9 cellular contexts compared by ENCODE assay signal in genomic region chr3:69090021-69090420, GRCh38. TPM values are rescaled to one million over a fixed set of nuclear protein-coding genes. Genes with fewer than 3 reads are reported as not detected.
DNase-seq lines count a peak whose midpoint lies in the region; ATAC-seq, FAIRE-seq and TF ChIP-seq lines count a peak whose summit lies in the region.
"Had no signal": no experiment of that assay in that cellular context is flagged by ENCODE, and none has a peak within 500 bp of the region (broad histone marks: within the 10 kb centered on the region; RNA-seq: fewer than 3 reads in every experiment).

No MANE protein-coding gene starts in this region.

- DNase-seq in H54 (ENCODE audit: insufficient read length, low spot score) (no peak), foreskin keratinocyte (peak; percentile 79 to 88), HepG2 (ENCODE audit: low spot score) (no peak), cortex of kidney (lab: John Stamatoyannopoulos, UW) (no peak)
- no peak for DNase-seq in stimulated activated naive CD8-positive, alpha-beta T cell treated with anti-CD3 and anti-CD28 coated beads, Interleukin-15, amount 100 ng/mL, for 72 hours
- DNase-seq: hypothalamus had no signal

- H3K27ac Mint-ChIP-seq in activated naive CD8-positive, alpha-beta T cell: peak overlapping the region; percentile 86
- peak overlapping the region; percentile 12 to 38 for H3K27ac Mint-ChIP-seq in stimulated activated naive CD8-positive, alpha-beta T cell treated with anti-CD3 and anti-CD28 coated beads, Interleukin-15, amount 100 ng/mL, for 72 hours

- no peaks in the 10 kb centered on the region for H3K9me3 ChIP-seq in HepG2 (ENCODE audit: low read length)

- no peaks in the 10 kb centered on the region for H3K36me3 Mint-ChIP-seq in activated naive CD8-positive, alpha-beta T cell

- H3K4me1 ChIP-seq in foreskin keratinocyte (peaks cover 53% of the 10 kb centered on the region), HepG2 (ENCODE audit: insufficient read depth, low read length) (peaks cover 20% of the 10 kb centered on the region)

- H3K4me2 ChIP-seq in HepG2 (ENCODE audit: low read depth, low read length): no peak overlapping the region

- H3K27me3 Mint-ChIP-seq in activated naive CD8-positive, alpha-beta T cell: no peaks in the 10 kb centered on the region
- no peaks in the 10 kb centered on the region for H3K27me3 Mint-ChIP-seq in stimulated activated naive CD8-positive, alpha-beta T cell treated with anti-CD3 and anti-CD28 coated beads, Interleukin-15, amount 100 ng/mL, for 72 hours

- no peak overlapping the region for H3K4me3 ChIP-seq in HepG2 (replicated peaks in 1 of 3; ENCODE audit: insufficient read depth in 1 of 3, low read depth in 2 of 3, low read length in 3 of 3)

- H4K20me1 ChIP-seq in HepG2 (ENCODE audit: insufficient read depth, low read length): no peaks in the 10 kb centered on the region

- POLR2A ChIA-PET in HepG2 (lab: Yijun Ruan, JAX): no interaction called here

- peak; percentile 52 for ATAC-seq in foreskin keratinocyte
- no peak for ATAC-seq in stimulated activated naive CD8-positive, alpha-beta T cell treated with anti-CD3 and anti-CD28 coated beads, Interleukin-15, amount 100 ng/mL, for 72 hours
- no peak for ATAC-seq in HepG2
- ATAC-seq in HG02973 (IDR thresholded peaks at IDR 0.05; ENCODE audit: unreplicated experiment): no peak

- TF ChIP-seq EP300 in HepG2 (IDR thresholded peaks at IDR 0.05; ENCODE audit: low read depth in 2 of 2, low read length in 2 of 2): no peak
- TF ChIP-seq EP300 in HepG2 (CRISPR knock-in tag; IDR thresholded peaks at IDR 0.05; ENCODE audit: borderline replicate concordance): no peak

- in situ Hi-C loops in HepG2 (cut with HindIII; ENCODE audit: extremely low pct_ligation_motif_present, low pct_unique_long_range_greater_than_20kb): no loop called here

- no peak overlapping the region for H3K27ac ChIP-seq in foreskin keratinocyte
- no peak overlapping the region for H3K27ac ChIP-seq in HepG2 (ENCODE audit: extremely low read length, insufficient read depth, low read length)

- H3K4me3 Mint-ChIP-seq in activated naive CD8-positive, alpha-beta T cell: peak overlapping the region; percentile 66
- H3K4me3 Mint-ChIP-seq in stimulated activated naive CD8-positive, alpha-beta T cell treated with anti-CD3 and anti-CD28 coated beads, Interleukin-15, amount 100 ng/mL, for 72 hours: peak overlapping the region; percentile 55 to 90

- no TSS peak for BruUV-seq in HepG2 (replicated peaks; lab: Mats Ljungman, UMichigan)

- no peak overlapping the region for H3K9ac ChIP-seq in HepG2 (ENCODE audit: insufficient read depth, low read depth, low read length)

- H3K9me3 Mint-ChIP-seq in activated naive CD8-positive, alpha-beta T cell (ENCODE audit: low read depth): no peaks in the 10 kb centered on the region
- no peaks in the 10 kb centered on the region for H3K9me3 Mint-ChIP-seq in stimulated activated naive CD8-positive, alpha-beta T cell treated with anti-CD3 and anti-CD28 coated beads, Interleukin-15, amount 100 ng/mL, for 72 hours

- TF ChIP-seq RAD21 in HepG2 (CRISPR knock-in tag; IDR thresholded peaks at IDR 0.05): no peak

- H2AFZ ChIP-seq in HepG2 (ENCODE audit: low read length): no peak overlapping the region

- no peak for TF ChIP-seq CTCF in foreskin keratinocyte (conservative IDR thresholded peaks at IDR 0.05)
- TF ChIP-seq CTCF in HepG2 (CRISPR knock-in tag; IDR thresholded peaks at IDR 0.05): no peak

- H3K36me3 ChIP-seq in HepG2 (replicated peaks in 1 of 2; ENCODE audit: control insufficient read depth in 1 of 2, insufficient read depth in 2 of 2, low read length in 2 of 2): no peaks in the 10 kb centered on the region

- WGBS in HepG2 (ENCODE audit: low lambda C conversion rate): 91% methylated on average over 3 of the region's 3 CpGs

- TF ChIP-seq POLR2A in H54 (IDR thresholded peaks at IDR 0.05; ENCODE audit: low read depth, low read length) (no peak), HepG2 (IDR thresholded peaks at IDR 0.05; ENCODE audit: insufficient read depth in 1 of 2, low read depth in 2 of 2, low read length in 2 of 2) (no peak)

- CTCF ChIA-PET in HepG2 (lab: Yijun Ruan, JAX; ENCODE audit: low intra/inter-chr PET ratio, low total read pairs): no interaction called here

- peak; percentile 15 for FAIRE-seq in H54 (lab: Jason Lieb, UNC)
- FAIRE-seq in HepG2 (lab: Jason Lieb, UNC): no peak

- peaks cover 9% of the 10 kb centered on the region for H3K79me2 ChIP-seq in HepG2 (ENCODE audit: insufficient read depth, low read length)

- peaks cover 82% of the 10 kb centered on the region for H3K4me1 Mint-ChIP-seq in activated naive CD8-positive, alpha-beta T cell (ENCODE audit: low read depth)
- peaks cover 72% of the 10 kb centered on the region for H3K4me1 Mint-ChIP-seq in stimulated activated naive CD8-positive, alpha-beta T cell treated with anti-CD3 and anti-CD28 coated beads, Interleukin-15, amount 100 ng/mL, for 72 hours

- no peaks in the 10 kb centered on the region for H3K27me3 ChIP-seq in foreskin keratinocyte
- no peaks in the 10 kb centered on the region; a peak in 1 of 5 replicates for H3K27me3 ChIP-seq in HepG2 (ENCODE audit: control insufficient read depth in 1 of 2, insufficient read depth in 2 of 2, low read length in 2 of 2)

- intact Hi-C loops in HepG2 (cut with micrococcal nuclease; ENCODE audit: unreplicated experiment): no loop called here

RNA-seq across cellular contexts. Expression of gene ARL6IP5, which starts 5.3 kb away (rescaled TPM):
- 50.4 and 69.2 TPM in 2 replicates for total RNA-seq in foreskin keratinocyte
- 40.9 and 52.1 TPM in 2 replicates for polyA plus RNA-seq in foreskin keratinocyte
- 19.6 and 29.6 TPM in 2 replicates for total RNA-seq in HepG2 (2016; rRNA removed; fragmentation: Illumina TruSeq; extraction: Trizol)
- total RNA-seq in HepG2 (2016; cell fraction: cytosol; rRNA removed; fragmentation: Illumina TruSeq; extraction: Trizol; ENCODE audit: low read depth): 3.6 and 4.9 TPM in 2 replicates
- 18.9 and 31.3 TPM in 2 replicates for total RNA-seq in HepG2 (2016; cell fraction: insoluble cytoplasmic fraction; rRNA removed; fragmentation: Illumina TruSeq; extraction: Trizol)
- 8.4 and 10.4 TPM in 2 replicates for total RNA-seq in HepG2 (2016; cell fraction: membrane; rRNA removed; fragmentation: Illumina TruSeq; extraction: Trizol)
- total RNA-seq in HepG2 (2016; cell fraction: nucleus; rRNA removed; fragmentation: Illumina TruSeq; extraction: Trizol): 29.7 and 31.9 TPM in 2 replicates
- polyA plus RNA-seq in HepG2 (2011; rRNA removed): 18.2 and 23.7 TPM in 2 replicates
- polyA plus RNA-seq in HepG2 (2011; cell fraction: cytosol; rRNA removed): 19.8 and 24.3 TPM in 2 replicates
- 5.3 and 5.8 TPM in 2 replicates for polyA plus RNA-seq in HepG2 (2011; cell fraction: nucleus; rRNA removed)
- polyA plus RNA-seq in HepG2 (2012): 20.4 and 23.4 TPM in 2 replicates
- 4.6 and 4.8 TPM in 2 replicates for polyA plus RNA-seq in HepG2 (2016; cell fraction: cytosol; fragmentation: Illumina TruSeq; extraction: Trizol; ENCODE audit: low read depth)
- polyA plus RNA-seq in HepG2 (2016; cell fraction: insoluble cytoplasmic fraction; fragmentation: Illumina TruSeq; extraction: Trizol; ENCODE audit: low read depth): 24.7 and 26.0 TPM in 2 replicates
- 8.4 and 8.6 TPM in 2 replicates for polyA plus RNA-seq in HepG2 (2016; cell fraction: membrane; fragmentation: Illumina TruSeq; extraction: Trizol; ENCODE audit: low read depth)
- polyA plus RNA-seq in HepG2 (2016; cell fraction: nucleus; fragmentation: Illumina TruSeq; extraction: Trizol; ENCODE audit: insufficient read depth, low read depth): 49.7 and 53.4 TPM in 2 replicates
- 42.0 and 74.8 TPM in 2 replicates for polyA minus RNA-seq in HepG2 (2011; rRNA and poly(A)+ RNA removed; ENCODE audit: low replicate concordance)
- polyA minus RNA-seq in HepG2 (2011; cell fraction: cytosol; rRNA and poly(A)+ RNA removed): 12.3 and 16.8 TPM in 2 replicates
- polyA minus RNA-seq in HepG2 (2011; cell fraction: nucleus; rRNA and poly(A)+ RNA removed): 6.6 and 8.3 TPM in 2 replicates

RNA-seq across cellular contexts. Expression of gene UBA3, which starts 9.9 kb away (rescaled TPM):
- total RNA-seq in foreskin keratinocyte (62.2 and 68.7 TPM in 2 replicates), HepG2 (2016; rRNA removed; fragmentation: Illumina TruSeq; extraction: Trizol) (49.0 and 62.8 TPM in 2 replicates)
- polyA plus RNA-seq in foreskin keratinocyte (40.9 and 43.7 TPM in 2 replicates), HepG2 (2011; rRNA removed) (34.6 and 40.7 TPM in 2 replicates)
- 4.9 and 6.2 TPM in 2 replicates for total RNA-seq in HepG2 (2016; cell fraction: cytosol; rRNA removed; fragmentation: Illumina TruSeq; extraction: Trizol; ENCODE audit: low read depth)
- 48.7 and 69.6 TPM in 2 replicates for total RNA-seq in HepG2 (2016; cell fraction: insoluble cytoplasmic fraction; rRNA removed; fragmentation: Illumina TruSeq; extraction: Trizol)
- 11.4 and 13.5 TPM in 2 replicates for total RNA-seq in HepG2 (2016; cell fraction: membrane; rRNA removed; fragmentation: Illumina TruSeq; extraction: Trizol)
- 60.4 and 60.5 TPM in 2 replicates for total RNA-seq in HepG2 (2016; cell fraction: nucleus; rRNA removed; fragmentation: Illumina TruSeq; extraction: Trizol)
- polyA plus RNA-seq in HepG2 (2011; cell fraction: cytosol; rRNA removed): 14.1 and 18.7 TPM in 2 replicates
- polyA plus RNA-seq in HepG2 (2011; cell fraction: nucleus; rRNA removed): 57.0 and 57.3 TPM in 2 replicates
- 23.3 and 28.5 TPM in 2 replicates for polyA plus RNA-seq in HepG2 (2012)
- polyA plus RNA-seq in HepG2 (2016; cell fraction: cytosol; fragmentation: Illumina TruSeq; extraction: Trizol; ENCODE audit: low read depth): 2.9 and 3.8 TPM in 2 replicates
- polyA plus RNA-seq in HepG2 (2016; cell fraction: insoluble cytoplasmic fraction; fragmentation: Illumina TruSeq; extraction: Trizol; ENCODE audit: low read depth): 51.8 and 55.2 TPM in 2 replicates
- 7.6 and 8.1 TPM in 2 replicates for polyA plus RNA-seq in HepG2 (2016; cell fraction: membrane; fragmentation: Illumina TruSeq; extraction: Trizol; ENCODE audit: low read depth)
- polyA plus RNA-seq in HepG2 (2016; cell fraction: nucleus; fragmentation: Illumina TruSeq; extraction: Trizol; ENCODE audit: insufficient read depth, low read depth): 87.4 and 95.0 TPM in 2 replicates
- 12.6 and 13.2 TPM in 2 replicates for polyA minus RNA-seq in HepG2 (2011; rRNA and poly(A)+ RNA removed; ENCODE audit: low replicate concordance)
- polyA minus RNA-seq in HepG2 (2011; cell fraction: cytosol; rRNA and poly(A)+ RNA removed): 14.4 and 16.7 TPM in 2 replicates
- polyA minus RNA-seq in HepG2 (2011; cell fraction: nucleus; rRNA and poly(A)+ RNA removed): 87.9 and 89.9 TPM in 2 replicates

RNA-seq across cellular contexts. Expression of gene LMOD3, which starts 32.4 kb away (rescaled TPM):
- total RNA-seq in foreskin keratinocyte: not detected in 2 replicates
- polyA plus RNA-seq in foreskin keratinocyte: not detected in 2 replicates
- total RNA-seq in HepG2 (2016; rRNA removed; fragmentation: Illumina TruSeq; extraction: Trizol): not detected in 2 replicates
- total RNA-seq in HepG2 (2016; cell fraction: cytosol; rRNA removed; fragmentation: Illumina TruSeq; extraction: Trizol; ENCODE audit: low read depth): not detected in 2 replicates
- not detected in 2 replicates for total RNA-seq in HepG2 (2016; cell fraction: insoluble cytoplasmic fraction; rRNA removed; fragmentation: Illumina TruSeq; extraction: Trizol)
- not detected in 2 replicates for total RNA-seq in HepG2 (2016; cell fraction: membrane; rRNA removed; fragmentation: Illumina TruSeq; extraction: Trizol)
- not detected in 2 replicates for total RNA-seq in HepG2 (2016; cell fraction: nucleus; rRNA removed; fragmentation: Illumina TruSeq; extraction: Trizol)
- not detected in 2 replicates for polyA plus RNA-seq in HepG2 (2011; rRNA removed)
- not detected in 2 replicates for polyA plus RNA-seq in HepG2 (2011; cell fraction: cytosol; rRNA removed)
- not detected in 2 replicates for polyA plus RNA-seq in HepG2 (2011; cell fraction: nucleus; rRNA removed)
- polyA plus RNA-seq in HepG2 (2012): not detected in 2 replicates
- polyA plus RNA-seq in HepG2 (2016; cell fraction: cytosol; fragmentation: Illumina TruSeq; extraction: Trizol; ENCODE audit: low read depth): not detected in 2 replicates
- polyA plus RNA-seq in HepG2 (2016; cell fraction: insoluble cytoplasmic fraction; fragmentation: Illumina TruSeq; extraction: Trizol; ENCODE audit: low read depth): not detected in 2 replicates
- polyA plus RNA-seq in HepG2 (2016; cell fraction: membrane; fragmentation: Illumina TruSeq; extraction: Trizol; ENCODE audit: low read depth): not detected in 2 replicates
- polyA plus RNA-seq in HepG2 (2016; cell fraction: nucleus; fragmentation: Illumina TruSeq; extraction: Trizol; ENCODE audit: insufficient read depth, low read depth): not detected in 2 replicates
- not detected in 2 replicates for polyA minus RNA-seq in HepG2 (2011; rRNA and poly(A)+ RNA removed; ENCODE audit: low replicate concordance)
- polyA minus RNA-seq in HepG2 (2011; cell fraction: cytosol; rRNA and poly(A)+ RNA removed): not detected in 2 replicates
- not detected in 2 replicates for polyA minus RNA-seq in HepG2 (2011; cell fraction: nucleus; rRNA and poly(A)+ RNA removed)
- total RNA-seq: T-helper 2 cell treated with Interferon-gamma antibody and Interleukin-4, amounts not matched to agents 100 ng/mL and 5 ng/mL, for 36 hours had no signal

RNA-seq across cellular contexts. Expression of gene TMF1, which starts 37.9 kb away (rescaled TPM):
- total RNA-seq in foreskin keratinocyte (23.6 and 29.2 TPM in 2 replicates), HepG2 (2016; rRNA removed; fragmentation: Illumina TruSeq; extraction: Trizol) (38.4 and 48.1 TPM in 2 replicates)
- polyA plus RNA-seq in foreskin keratinocyte (3.7 and 4.0 TPM in 2 replicates), HepG2 (2011; rRNA removed) (7.0 and 12.1 TPM in 2 replicates)
- total RNA-seq in HepG2 (2016; cell fraction: cytosol; rRNA removed; fragmentation: Illumina TruSeq; extraction: Trizol; ENCODE audit: low read depth): 8.6 and 9.6 TPM in 2 replicates
- 38.3 and 48.8 TPM in 2 replicates for total RNA-seq in HepG2 (2016; cell fraction: insoluble cytoplasmic fraction; rRNA removed; fragmentation: Illumina TruSeq; extraction: Trizol)
- total RNA-seq in HepG2 (2016; cell fraction: membrane; rRNA removed; fragmentation: Illumina TruSeq; extraction: Trizol): 15.4 and 16.8 TPM in 2 replicates
- total RNA-seq in HepG2 (2016; cell fraction: nucleus; rRNA removed; fragmentation: Illumina TruSeq; extraction: Trizol): 43.2 and 48.5 TPM in 2 replicates
- polyA plus RNA-seq in HepG2 (2011; cell fraction: cytosol; rRNA removed): 3.5 and 3.8 TPM in 2 replicates
- 6.1 and 6.9 TPM in 2 replicates for polyA plus RNA-seq in HepG2 (2011; cell fraction: nucleus; rRNA removed)
- polyA plus RNA-seq in HepG2 (2012): 9.9 and 15.6 TPM in 2 replicates
- polyA plus RNA-seq in HepG2 (2016; cell fraction: cytosol; fragmentation: Illumina TruSeq; extraction: Trizol; ENCODE audit: low read depth): 2.4 and 3.3 TPM in 2 replicates
- 22.4 and 23.2 TPM in 2 replicates for polyA plus RNA-seq in HepG2 (2016; cell fraction: insoluble cytoplasmic fraction; fragmentation: Illumina TruSeq; extraction: Trizol; ENCODE audit: low read depth)
- polyA plus RNA-seq in HepG2 (2016; cell fraction: membrane; fragmentation: Illumina TruSeq; extraction: Trizol; ENCODE audit: low read depth): 1.7 and 2.0 TPM in 2 replicates
- polyA plus RNA-seq in HepG2 (2016; cell fraction: nucleus; fragmentation: Illumina TruSeq; extraction: Trizol; ENCODE audit: insufficient read depth, low read depth): 25.2 and 33.0 TPM in 2 replicates
- 12.5 and 21.4 TPM in 2 replicates for polyA minus RNA-seq in HepG2 (2011; rRNA and poly(A)+ RNA removed; ENCODE audit: low replicate concordance)
- 11.4 and 15.9 TPM in 2 replicates for polyA minus RNA-seq in HepG2 (2011; cell fraction: cytosol; rRNA and poly(A)+ RNA removed)
- 31.5 and 46.4 TPM in 2 replicates for polyA minus RNA-seq in HepG2 (2011; cell fraction: nucleus; rRNA and poly(A)+ RNA removed)

Comparison
In these comparisons a context has a peak if more than half of its experiments do, and no peak if none do; other contexts are left out.
1. DNase-seq: peak in foreskin keratinocyte (2 of 2); none in H54 (single experiment), stimulated activated naive CD8-positive, alpha-beta T cell treated with anti-CD3 and anti-CD28 coated beads, Interleukin-15, amount 100 ng/mL, for 72 hours (0 of 2), HepG2 (single experiment) and cortex of kidney (single experiment).